Comparison of ENCODE assay signal across 1 cellular context in the genomic region with DNA sequence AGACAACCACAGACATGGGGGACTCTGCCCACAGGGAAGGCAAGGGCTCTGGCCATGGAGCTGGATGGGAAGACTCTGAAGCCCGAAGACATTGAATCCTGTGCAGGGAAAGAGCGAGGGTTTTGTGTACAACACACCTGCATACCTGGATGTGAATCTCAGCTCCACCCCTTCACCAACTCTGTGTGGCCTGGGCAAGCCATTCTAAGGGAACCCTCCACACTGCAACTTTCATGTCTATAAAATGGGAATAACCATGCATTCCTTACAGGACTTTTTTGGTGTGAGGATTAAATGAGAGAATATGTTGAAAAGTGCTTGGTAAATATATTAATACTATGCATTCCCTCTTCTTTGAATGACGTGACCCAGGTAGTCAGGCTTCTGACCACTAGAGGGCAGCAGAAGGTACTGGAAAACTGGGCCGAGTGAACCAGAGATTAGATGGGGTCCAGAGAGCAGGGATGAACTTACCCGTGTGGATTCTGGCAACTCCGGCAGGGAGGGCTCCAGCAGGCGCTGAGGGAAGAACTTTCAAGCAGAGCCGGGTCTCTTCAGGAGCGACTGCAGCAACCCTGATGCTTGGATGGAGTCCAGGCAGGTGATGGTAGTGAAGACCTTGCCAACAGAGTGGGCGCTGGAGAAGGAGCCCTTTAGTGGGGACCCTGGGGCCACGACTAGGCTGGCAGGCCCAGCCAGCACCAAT.
TF ChIP-seq lines count a peak whose summit lies in the region.

No MANE protein-coding gene starts in this region.

TF ChIP-seq in K562, 482 proteins besides CTCF, POLR2A, EP300 and RAD21 (continued from another document and continues in another):
- TF ChIP-seq, protein P1, sequence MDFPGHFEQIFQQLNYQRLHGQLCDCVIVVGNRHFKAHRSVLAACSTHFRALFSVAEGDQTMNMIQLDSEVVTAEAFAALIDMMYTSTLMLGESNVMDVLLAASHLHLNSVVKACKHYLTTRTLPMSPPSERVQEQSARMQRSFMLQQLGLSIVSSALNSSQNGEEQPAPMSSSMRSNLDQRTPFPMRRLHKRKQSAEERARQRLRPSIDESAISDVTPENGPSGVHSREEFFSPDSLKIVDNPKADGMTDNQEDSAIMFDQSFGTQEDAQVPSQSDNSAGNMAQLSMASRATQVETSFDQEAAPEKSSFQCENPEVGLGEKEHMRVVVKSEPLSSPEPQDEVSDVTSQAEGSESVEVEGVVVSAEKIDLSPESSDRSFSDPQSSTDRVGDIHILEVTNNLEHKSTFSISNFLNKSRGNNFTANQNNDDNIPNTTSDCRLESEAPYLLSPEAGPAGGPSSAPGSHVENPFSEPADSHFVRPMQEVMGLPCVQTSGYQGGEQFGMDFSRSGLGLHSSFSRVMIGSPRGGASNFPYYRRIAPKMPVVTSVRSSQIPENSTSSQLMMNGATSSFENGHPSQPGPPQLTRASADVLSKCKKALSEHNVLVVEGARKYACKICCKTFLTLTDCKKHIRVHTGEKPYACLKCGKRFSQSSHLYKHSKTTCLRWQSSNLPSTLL (IDR thresholded peaks at IDR 0.05), result no peak
- TF ChIP-seq SMAD3 (CRISPR knock-in tag; conservative IDR thresholded peaks at IDR 0.05), result 0 out of 2 replicates have a peak, but pooled peaks have one; percentile 50
- TF ChIP-seq CCNT2 (IDR thresholded peaks at IDR 0.05; ENCODE audit: borderline replicate concordance, extremely low read depth, insufficient read length, low read depth, low read length), result no peak
- TF ChIP-seq IRF2 (CRISPR knock-in tag; IDR thresholded peaks at IDR 0.05), result no peak
- TF ChIP-seq, protein P2, sequence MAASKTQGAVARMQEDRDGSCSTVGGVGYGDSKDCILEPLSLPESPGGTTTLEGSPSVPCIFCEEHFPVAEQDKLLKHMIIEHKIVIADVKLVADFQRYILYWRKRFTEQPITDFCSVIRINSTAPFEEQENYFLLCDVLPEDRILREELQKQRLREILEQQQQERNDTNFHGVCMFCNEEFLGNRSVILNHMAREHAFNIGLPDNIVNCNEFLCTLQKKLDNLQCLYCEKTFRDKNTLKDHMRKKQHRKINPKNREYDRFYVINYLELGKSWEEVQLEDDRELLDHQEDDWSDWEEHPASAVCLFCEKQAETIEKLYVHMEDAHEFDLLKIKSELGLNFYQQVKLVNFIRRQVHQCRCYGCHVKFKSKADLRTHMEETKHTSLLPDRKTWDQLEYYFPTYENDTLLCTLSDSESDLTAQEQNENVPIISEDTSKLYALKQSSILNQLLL (CRISPR knock-in tag; IDR thresholded peaks at IDR 0.05; ENCODE audit: borderline replicate concordance), result no peak
- no peak for TF ChIP-seq FUS (optimal IDR thresholded peaks at IDR 0.05; ENCODE audit: low read depth, low read length)
- TF ChIP-seq RHOXF2B (CRISPR knock-in tag; conservative IDR thresholded peaks at IDR 0.05), result no peak
- TF ChIP-seq MYC (IDR thresholded peaks at IDR 0.05; ENCODE audit: low read depth, low read length), result peak; percentile 55; the same call in 1 of the 2 replicates
- TF ChIP-seq MYC (CRISPR knock-in tag; IDR thresholded peaks at IDR 0.05; ENCODE audit: borderline replicate concordance, low read depth), result peak; percentile 24; the same call in 1 of the 2 replicates
- TF ChIP-seq, protein P3, sequence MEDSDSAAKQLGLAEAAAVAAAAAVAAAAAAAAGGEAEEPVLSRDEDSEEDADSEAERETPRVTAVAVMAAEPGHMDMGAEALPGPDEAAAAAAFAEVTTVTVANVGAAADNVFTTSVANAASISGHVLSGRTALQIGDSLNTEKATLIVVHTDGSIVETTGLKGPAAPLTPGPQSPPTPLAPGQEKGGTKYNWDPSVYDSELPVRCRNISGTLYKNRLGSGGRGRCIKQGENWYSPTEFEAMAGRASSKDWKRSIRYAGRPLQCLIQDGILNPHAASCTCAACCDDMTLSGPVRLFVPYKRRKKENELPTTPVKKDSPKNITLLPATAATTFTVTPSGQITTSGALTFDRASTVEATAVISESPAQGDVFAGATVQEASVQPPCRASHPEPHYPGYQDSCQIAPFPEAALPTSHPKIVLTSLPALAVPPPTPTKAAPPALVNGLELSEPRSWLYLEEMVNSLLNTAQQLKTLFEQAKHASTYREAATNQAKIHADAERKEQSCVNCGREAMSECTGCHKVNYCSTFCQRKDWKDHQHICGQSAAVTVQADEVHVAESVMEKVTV (CRISPR knock-in tag; IDR thresholded peaks at IDR 0.05), result peak; percentile 90
- no peak for TF ChIP-seq CBX1 (IDR thresholded peaks at IDR 0.05; ENCODE audit: low read depth)
- TF ChIP-seq, protein P4, sequence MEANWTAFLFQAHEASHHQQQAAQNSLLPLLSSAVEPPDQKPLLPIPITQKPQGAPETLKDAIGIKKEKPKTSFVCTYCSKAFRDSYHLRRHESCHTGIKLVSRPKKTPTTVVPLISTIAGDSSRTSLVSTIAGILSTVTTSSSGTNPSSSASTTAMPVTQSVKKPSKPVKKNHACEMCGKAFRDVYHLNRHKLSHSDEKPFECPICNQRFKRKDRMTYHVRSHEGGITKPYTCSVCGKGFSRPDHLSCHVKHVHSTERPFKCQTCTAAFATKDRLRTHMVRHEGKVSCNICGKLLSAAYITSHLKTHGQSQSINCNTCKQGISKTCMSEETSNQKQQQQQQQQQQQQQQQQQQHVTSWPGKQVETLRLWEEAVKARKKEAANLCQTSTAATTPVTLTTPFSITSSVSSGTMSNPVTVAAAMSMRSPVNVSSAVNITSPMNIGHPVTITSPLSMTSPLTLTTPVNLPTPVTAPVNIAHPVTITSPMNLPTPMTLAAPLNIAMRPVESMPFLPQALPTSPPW (CRISPR knock-in tag; IDR thresholded peaks at IDR 0.05), result no peak
- no peak for TF ChIP-seq PHB (CRISPR knock-in tag; IDR thresholded peaks at IDR 0.05)
- no peak for TF ChIP-seq ZNF140 (CRISPR knock-in tag; IDR thresholded peaks at IDR 0.05)
- no peak for TF ChIP-seq ZNF133 (CRISPR knock-in tag; IDR thresholded peaks at IDR 0.05)
- no peak for TF ChIP-seq ARHGAP35 (IDR thresholded peaks at IDR 0.05; ENCODE audit: partially characterized antibody)
- TF ChIP-seq GTF2A2 (tag; IDR thresholded peaks at IDR 0.05), result no peak
- no peak for TF ChIP-seq XRCC4 (IDR thresholded peaks at IDR 0.05; ENCODE audit: extremely low read depth, insufficient read depth, insufficient read length)
- TF ChIP-seq ARID2 (IDR thresholded peaks at IDR 0.05), result peak; percentile 76
- no peak for TF ChIP-seq GTF2F1 (IDR thresholded peaks at IDR 0.05; ENCODE audit: low read depth, low read length)
- TF ChIP-seq, protein P5, sequence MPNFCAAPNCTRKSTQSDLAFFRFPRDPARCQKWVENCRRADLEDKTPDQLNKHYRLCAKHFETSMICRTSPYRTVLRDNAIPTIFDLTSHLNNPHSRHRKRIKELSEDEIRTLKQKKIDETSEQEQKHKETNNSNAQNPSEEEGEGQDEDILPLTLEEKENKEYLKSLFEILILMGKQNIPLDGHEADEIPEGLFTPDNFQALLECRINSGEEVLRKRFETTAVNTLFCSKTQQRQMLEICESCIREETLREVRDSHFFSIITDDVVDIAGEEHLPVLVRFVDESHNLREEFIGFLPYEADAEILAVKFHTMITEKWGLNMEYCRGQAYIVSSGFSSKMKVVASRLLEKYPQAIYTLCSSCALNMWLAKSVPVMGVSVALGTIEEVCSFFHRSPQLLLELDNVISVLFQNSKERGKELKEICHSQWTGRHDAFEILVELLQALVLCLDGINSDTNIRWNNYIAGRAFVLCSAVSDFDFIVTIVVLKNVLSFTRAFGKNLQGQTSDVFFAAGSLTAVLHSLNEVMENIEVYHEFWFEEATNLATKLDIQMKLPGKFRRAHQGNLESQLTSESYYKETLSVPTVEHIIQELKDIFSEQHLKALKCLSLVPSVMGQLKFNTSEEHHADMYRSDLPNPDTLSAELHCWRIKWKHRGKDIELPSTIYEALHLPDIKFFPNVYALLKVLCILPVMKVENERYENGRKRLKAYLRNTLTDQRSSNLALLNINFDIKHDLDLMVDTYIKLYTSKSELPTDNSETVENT (CRISPR knock-in tag; IDR thresholded peaks at IDR 0.05), result no peak
- TF ChIP-seq KDM5B (IDR thresholded peaks at IDR 0.05; ENCODE audit: insufficient replicate concordance, low read depth, low read length), result no peak
- TF ChIP-seq HDAC8 (tag; IDR thresholded peaks at IDR 0.05), result no peak
- no peak for TF ChIP-seq ZC3H11A (IDR thresholded peaks at IDR 0.05; ENCODE audit: low read depth, low read length)
- no peak for TF ChIP-seq TBL1XR1 (IDR thresholded peaks at IDR 0.05; ENCODE audit: low read length in 2 of 2)
- TF ChIP-seq, protein P6, sequence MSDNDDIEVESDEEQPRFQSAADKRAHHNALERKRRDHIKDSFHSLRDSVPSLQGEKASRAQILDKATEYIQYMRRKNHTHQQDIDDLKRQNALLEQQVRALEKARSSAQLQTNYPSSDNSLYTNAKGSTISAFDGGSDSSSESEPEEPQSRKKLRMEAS (CRISPR knock-in tag; IDR thresholded peaks at IDR 0.05), result no peak
- TF ChIP-seq, protein P7, sequence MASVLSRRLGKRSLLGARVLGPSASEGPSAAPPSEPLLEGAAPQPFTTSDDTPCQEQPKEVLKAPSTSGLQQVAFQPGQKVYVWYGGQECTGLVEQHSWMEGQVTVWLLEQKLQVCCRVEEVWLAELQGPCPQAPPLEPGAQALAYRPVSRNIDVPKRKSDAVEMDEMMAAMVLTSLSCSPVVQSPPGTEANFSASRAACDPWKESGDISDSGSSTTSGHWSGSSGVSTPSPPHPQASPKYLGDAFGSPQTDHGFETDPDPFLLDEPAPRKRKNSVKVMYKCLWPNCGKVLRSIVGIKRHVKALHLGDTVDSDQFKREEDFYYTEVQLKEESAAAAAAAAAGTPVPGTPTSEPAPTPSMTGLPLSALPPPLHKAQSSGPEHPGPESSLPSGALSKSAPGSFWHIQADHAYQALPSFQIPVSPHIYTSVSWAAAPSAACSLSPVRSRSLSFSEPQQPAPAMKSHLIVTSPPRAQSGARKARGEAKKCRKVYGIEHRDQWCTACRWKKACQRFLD (CRISPR knock-in tag; IDR thresholded peaks at IDR 0.05), result no peak
- TF ChIP-seq MBD2 (IDR thresholded peaks at IDR 0.05; ENCODE audit: borderline replicate concordance, low read depth), result no peak
- no peak; the same call in 1 of the 2 replicates for TF ChIP-seq ZFX (CRISPR knock-in tag; IDR thresholded peaks at IDR 0.05)
- no peak for TF ChIP-seq ZNF347 (CRISPR knock-in tag; IDR thresholded peaks at IDR 0.05; ENCODE audit: low read depth)
- TF ChIP-seq RBM25 (IDR thresholded peaks at IDR 0.05; ENCODE audit: low read depth, low read length, severe bottlenecking), result no peak
- no peak for TF ChIP-seq YBX1 (IDR thresholded peaks at IDR 0.05)
- TF ChIP-seq, protein P8, sequence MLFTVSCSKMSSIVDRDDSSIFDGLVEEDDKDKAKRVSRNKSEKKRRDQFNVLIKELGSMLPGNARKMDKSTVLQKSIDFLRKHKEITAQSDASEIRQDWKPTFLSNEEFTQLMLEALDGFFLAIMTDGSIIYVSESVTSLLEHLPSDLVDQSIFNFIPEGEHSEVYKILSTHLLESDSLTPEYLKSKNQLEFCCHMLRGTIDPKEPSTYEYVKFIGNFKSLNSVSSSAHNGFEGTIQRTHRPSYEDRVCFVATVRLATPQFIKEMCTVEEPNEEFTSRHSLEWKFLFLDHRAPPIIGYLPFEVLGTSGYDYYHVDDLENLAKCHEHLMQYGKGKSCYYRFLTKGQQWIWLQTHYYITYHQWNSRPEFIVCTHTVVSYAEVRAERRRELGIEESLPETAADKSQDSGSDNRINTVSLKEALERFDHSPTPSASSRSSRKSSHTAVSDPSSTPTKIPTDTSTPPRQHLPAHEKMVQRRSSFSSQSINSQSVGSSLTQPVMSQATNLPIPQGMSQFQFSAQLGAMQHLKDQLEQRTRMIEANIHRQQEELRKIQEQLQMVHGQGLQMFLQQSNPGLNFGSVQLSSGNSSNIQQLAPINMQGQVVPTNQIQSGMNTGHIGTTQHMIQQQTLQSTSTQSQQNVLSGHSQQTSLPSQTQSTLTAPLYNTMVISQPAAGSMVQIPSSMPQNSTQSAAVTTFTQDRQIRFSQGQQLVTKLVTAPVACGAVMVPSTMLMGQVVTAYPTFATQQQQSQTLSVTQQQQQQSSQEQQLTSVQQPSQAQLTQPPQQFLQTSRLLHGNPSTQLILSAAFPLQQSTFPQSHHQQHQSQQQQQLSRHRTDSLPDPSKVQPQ (CRISPR knock-in tag; IDR thresholded peaks at IDR 0.05; ENCODE audit: borderline replicate concordance), result no peak
- TF ChIP-seq RBBP5 (IDR thresholded peaks at IDR 0.05; ENCODE audit: borderline replicate concordance, insufficient read depth, low read length, poor library complexity, severe bottlenecking), result no peak
- no peak; the same call in 1 of the 2 replicates for TF ChIP-seq DMBX1 (CRISPR knock-in tag; IDR thresholded peaks at IDR 0.05; ENCODE audit: borderline replicate concordance)
- TF ChIP-seq ZNF165 (CRISPR knock-in tag; IDR thresholded peaks at IDR 0.05; ENCODE audit: borderline replicate concordance), result 0 out of 2 replicates have a peak, but pooled peaks have one; percentile 47
- TF ChIP-seq, protein P9, sequence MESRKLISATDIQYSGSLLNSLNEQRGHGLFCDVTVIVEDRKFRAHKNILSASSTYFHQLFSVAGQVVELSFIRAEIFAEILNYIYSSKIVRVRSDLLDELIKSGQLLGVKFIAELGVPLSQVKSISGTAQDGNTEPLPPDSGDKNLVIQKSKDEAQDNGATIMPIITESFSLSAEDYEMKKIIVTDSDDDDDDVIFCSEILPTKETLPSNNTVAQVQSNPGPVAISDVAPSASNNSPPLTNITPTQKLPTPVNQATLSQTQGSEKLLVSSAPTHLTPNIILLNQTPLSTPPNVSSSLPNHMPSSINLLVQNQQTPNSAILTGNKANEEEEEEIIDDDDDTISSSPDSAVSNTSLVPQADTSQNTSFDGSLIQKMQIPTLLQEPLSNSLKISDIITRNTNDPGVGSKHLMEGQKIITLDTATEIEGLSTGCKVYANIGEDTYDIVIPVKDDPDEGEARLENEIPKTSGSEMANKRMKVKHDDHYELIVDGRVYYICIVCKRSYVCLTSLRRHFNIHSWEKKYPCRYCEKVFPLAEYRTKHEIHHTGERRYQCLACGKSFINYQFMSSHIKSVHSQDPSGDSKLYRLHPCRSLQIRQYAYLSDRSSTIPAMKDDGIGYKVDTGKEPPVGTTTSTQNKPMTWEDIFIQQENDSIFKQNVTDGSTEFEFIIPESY (CRISPR knock-in tag; IDR thresholded peaks at IDR 0.05), result no peak
- TF ChIP-seq, protein P10, sequence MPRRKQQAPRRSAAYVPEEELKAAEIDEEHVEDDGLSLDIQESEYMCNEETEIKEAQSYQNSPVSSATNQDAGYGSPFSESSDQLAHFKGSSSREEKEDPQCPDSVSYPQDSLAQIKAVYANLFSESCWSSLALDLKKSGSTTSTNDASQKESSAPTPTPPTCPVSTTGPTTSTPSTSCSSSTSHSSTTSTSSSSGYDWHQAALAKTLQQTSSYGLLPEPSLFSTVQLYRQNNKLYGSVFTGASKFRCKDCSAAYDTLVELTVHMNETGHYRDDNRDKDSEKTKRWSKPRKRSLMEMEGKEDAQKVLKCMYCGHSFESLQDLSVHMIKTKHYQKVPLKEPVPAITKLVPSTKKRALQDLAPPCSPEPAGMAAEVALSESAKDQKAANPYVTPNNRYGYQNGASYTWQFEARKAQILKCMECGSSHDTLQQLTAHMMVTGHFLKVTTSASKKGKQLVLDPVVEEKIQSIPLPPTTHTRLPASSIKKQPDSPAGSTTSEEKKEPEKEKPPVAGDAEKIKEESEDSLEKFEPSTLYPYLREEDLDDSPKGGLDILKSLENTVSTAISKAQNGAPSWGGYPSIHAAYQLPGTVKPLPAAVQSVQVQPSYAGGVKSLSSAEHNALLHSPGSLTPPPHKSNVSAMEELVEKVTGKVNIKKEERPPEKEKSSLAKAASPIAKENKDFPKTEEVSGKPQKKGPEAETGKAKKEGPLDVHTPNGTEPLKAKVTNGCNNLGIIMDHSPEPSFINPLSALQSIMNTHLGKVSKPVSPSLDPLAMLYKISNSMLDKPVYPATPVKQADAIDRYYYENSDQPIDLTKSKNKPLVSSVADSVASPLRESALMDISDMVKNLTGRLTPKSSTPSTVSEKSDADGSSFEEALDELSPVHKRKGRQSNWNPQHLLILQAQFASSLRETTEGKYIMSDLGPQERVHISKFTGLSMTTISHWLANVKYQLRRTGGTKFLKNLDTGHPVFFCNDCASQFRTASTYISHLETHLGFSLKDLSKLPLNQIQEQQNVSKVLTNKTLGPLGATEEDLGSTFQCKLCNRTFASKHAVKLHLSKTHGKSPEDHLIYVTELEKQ (CRISPR knock-in tag; IDR thresholded peaks at IDR 0.05), result no peak
- TF ChIP-seq ZBTB17 (CRISPR knock-in tag; IDR thresholded peaks at IDR 0.05), result peak; percentile 19; the same call in 1 of the 2 replicates
